Comparison of ENCODE assay signal across 8 cellular contexts in the genomic region with DNA sequence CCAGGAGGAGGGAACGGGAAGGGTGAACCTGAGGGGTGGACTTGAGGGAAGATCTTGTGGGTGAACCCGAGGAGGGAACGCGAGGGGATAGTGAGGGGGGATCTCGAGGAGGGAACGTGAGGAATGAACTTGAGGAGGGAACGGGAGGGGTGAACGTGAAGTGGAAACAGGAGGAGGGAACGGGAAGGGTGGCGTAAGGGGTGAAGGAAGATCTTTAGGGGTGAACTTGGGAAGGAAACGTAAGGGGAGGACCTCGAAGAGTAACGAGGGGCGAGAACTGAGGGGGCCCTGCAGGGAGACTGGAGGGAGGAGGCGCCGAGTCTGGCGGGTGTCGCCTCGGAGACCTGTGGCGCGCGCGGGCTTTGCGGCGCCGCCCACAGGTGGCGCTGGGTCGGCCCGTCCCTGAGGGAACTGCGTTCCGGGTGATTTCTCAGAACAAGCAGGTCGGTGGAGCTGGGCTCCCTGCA. TPM values are rescaled to one million over a fixed set of nuclear protein-coding genes. Genes with fewer than 3 reads are reported as not detected.
DNase-seq lines count a peak whose midpoint lies in the region; ATAC-seq and TF ChIP-seq lines count a peak whose summit lies in the region.

No MANE protein-coding gene starts in this region.

- TF ChIP-seq RAD21 in SK-N-SH (IDR thresholded peaks at IDR 0.05; ENCODE audit: low read length) = no peak

- no peaks in the 10 kb centered on the region for H3K36me3 ChIP-seq in SK-N-SH (replicated peaks in 1 of 2; ENCODE audit: control insufficient read depth in 1 of 2, insufficient read depth in 2 of 2, low read length in 1 of 2)
- H3K36me3 ChIP-seq in body of pancreas (replicated peaks in 1 of 2; ENCODE audit: insufficient read depth in 1 of 2, low read depth in 2 of 2) = no peaks in the 10 kb centered on the region
- H3K36me3 ChIP-seq in mucosa of rectum (ENCODE audit: control insufficient read depth in 2 of 2, insufficient read depth in 2 of 2, low read length in 2 of 2) = no peaks in the 10 kb centered on the region

- no peaks in the 10 kb centered on the region; a peak in 1 of 4 replicates for H3K4me1 ChIP-seq in SK-N-SH (ENCODE audit: control insufficient read depth in 1 of 2, insufficient read depth in 2 of 2, low read depth in 1 of 2, low read length in 1 of 2)
- peaks cover 14% of the 10 kb centered on the region for H3K4me1 ChIP-seq in body of pancreas
- no peaks in the 10 kb centered on the region for H3K4me1 ChIP-seq in mucosa of rectum (ENCODE audit: control insufficient read depth in 2 of 2, insufficient read depth in 2 of 2, low read length in 2 of 2)

- H3K9me2 ChIP-seq in SK-N-SH = no peaks in the 10 kb centered on the region

- no peak overlapping the region for H3K4me2 ChIP-seq in SK-N-SH

- intact Hi-C loops in body of pancreas (cut with DNase I) = no loop called here

- WGBS in SK-N-SH (ENCODE audit: low lambda C conversion rate) = 4% methylated on average over 32 of the region's 32 CpGs
- 1 to 3% methylated on average over 27 to 32 of the region's 32 CpGs for whole genome bisulfite sequencing in body of pancreas, 2 donors

- H3K4me3 ChIP-seq in SK-N-SH (ENCODE audit: low read depth in 2 of 2, low read length in 1 of 2) (no peak overlapping the region), body of pancreas (peak overlapping the region in 1 of 2 donors; percentile 36), mucosa of rectum (ENCODE audit: low read length in 2 of 2) (peak overlapping the region; percentile 36 to 59)

- H3K27me3 ChIP-seq in SK-N-SH (ENCODE audit: insufficient read depth) (peaks cover 6% of the 10 kb centered on the region; the same call in 1 of the 2 replicates), body of pancreas (no peaks in the 10 kb centered on the region), mucosa of rectum (ENCODE audit: control insufficient read depth in 2 of 2, insufficient read depth in 2 of 2, low read length in 2 of 2) (peaks cover 0 to 6% of the 10 kb centered on the region in 2 donors)

- no peak overlapping the region for H2AFZ ChIP-seq in SK-N-SH (ENCODE audit: low read depth)

- peak; percentile 37 for DNase-seq in SK-N-SH
- peak; percentile 44 for DNase-seq in HK-2 (ENCODE audit: unreplicated experiment)
- peak; percentile 18 to 51 (median 33) for DNase-seq in body of pancreas
- DNase-seq in NCI-H510A (lab: John Stamatoyannopoulos, UW) = no peak
- no peak for DNase-seq in dermis blood vessel endothelial cell
- no peak for DNase-seq in SIG-M5 (lab: John Stamatoyannopoulos, UW)

- TF ChIP-seq POLR2A in body of pancreas (IDR thresholded peaks at IDR 0.05) = peak in 2 of 3 donors; percentile 12 to 39

- ATAC-seq in SK-N-SH treated with all-trans-retinoic acid at 6 μM for 48 hours (no peak; the same call in 2 of the 3 replicates), body of pancreas (peak; percentile 75)

- no peak for TF ChIP-seq EP300 in SK-N-SH (IDR thresholded peaks at IDR 0.05; ENCODE audit: borderline replicate concordance in 1 of 2, low read depth in 1 of 2, low read length in 1 of 2)

- H4K20me1 ChIP-seq in SK-N-SH (ENCODE audit: insufficient read depth) = no peaks in the 10 kb centered on the region

- POLR2A ChIA-PET in SK-N-SH (lab: Yijun Ruan, JAX) = no interaction called here

- H3K9me3 ChIP-seq in SK-N-SH = no peaks in the 10 kb centered on the region
- H3K9me3 ChIP-seq in body of pancreas = no peaks in the 10 kb centered on the region
- no peaks in the 10 kb centered on the region for H3K9me3 ChIP-seq in mucosa of rectum (ENCODE audit: control insufficient read depth in 2 of 2, low read length in 2 of 2)

- H3K79me2 ChIP-seq in SK-N-SH (ENCODE audit: insufficient read depth) = no peaks in the 10 kb centered on the region

- CTCF ChIA-PET in SK-N-SH (lab: Yijun Ruan, JAX) = interaction anchor here (0.6 kb wide), 1 partner anchor 174 kb away, joined by 3 read pairs; no protein-coding TSS in a partner anchor

- TF ChIP-seq CTCF in SK-N-SH (IDR thresholded peaks at IDR 0.05) = peak; percentile 29
- peak; percentile 14 to 56 (median 40) for TF ChIP-seq CTCF in body of pancreas (IDR thresholded peaks at IDR 0.05)

- H3K9ac ChIP-seq in SK-N-SH (no peak overlapping the region), mucosa of rectum (ENCODE audit: low read depth in 1 of 2, low read length in 2 of 2) (no peak overlapping the region)

- no peaks in the 10 kb centered on the region for H3F3A ChIP-seq in SK-N-SH (replicated peaks; ENCODE audit: insufficient read depth)

- H3K27ac ChIP-seq in SK-N-SH (ENCODE audit: low read depth in 2 of 2, low read length in 1 of 2) (no peak overlapping the region), body of pancreas (peak overlapping the region in 2 of 4 donors; percentile 13 to 17), mucosa of rectum (ENCODE audit: low read depth in 2 of 2, low read length in 2 of 2) (no peak overlapping the region)

TF ChIP-seq in SK-N-SH, 30 proteins besides CTCF, POLR2A, EP300 and RAD21 (continues in another document):
- no peak for TF ChIP-seq EZH2phosphoT487 (IDR thresholded peaks at IDR 0.05; ENCODE audit: borderline replicate concordance, low read depth)
- no peak for TF ChIP-seq PBX3 (IDR thresholded peaks at IDR 0.05)
- TF ChIP-seq MEF2A (IDR thresholded peaks at IDR 0.05; ENCODE audit: borderline replicate concordance, low read depth) = no peak
- TF ChIP-seq, protein P1, sequence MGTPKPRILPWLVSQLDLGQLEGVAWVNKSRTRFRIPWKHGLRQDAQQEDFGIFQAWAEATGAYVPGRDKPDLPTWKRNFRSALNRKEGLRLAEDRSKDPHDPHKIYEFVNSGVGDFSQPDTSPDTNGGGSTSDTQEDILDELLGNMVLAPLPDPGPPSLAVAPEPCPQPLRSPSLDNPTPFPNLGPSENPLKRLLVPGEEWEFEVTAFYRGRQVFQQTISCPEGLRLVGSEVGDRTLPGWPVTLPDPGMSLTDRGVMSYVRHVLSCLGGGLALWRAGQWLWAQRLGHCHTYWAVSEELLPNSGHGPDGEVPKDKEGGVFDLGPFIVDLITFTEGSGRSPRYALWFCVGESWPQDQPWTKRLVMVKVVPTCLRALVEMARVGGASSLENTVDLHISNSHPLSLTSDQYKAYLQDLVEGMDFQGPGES (IDR thresholded peaks at IDR 0.05; ENCODE audit: low read depth, low read length) = no peak
- no peak for TF ChIP-seq FOXJ3 (CRISPR knock-in tag; IDR thresholded peaks at IDR 0.05)
- no peak for TF ChIP-seq USF1 (IDR thresholded peaks at IDR 0.05; ENCODE audit: borderline replicate concordance, low read depth)
- no peak for TF ChIP-seq YY1 (IDR thresholded peaks at IDR 0.05; ENCODE audit: low read depth)

TF ChIP-seq in SK-N-SH treated with all-trans-retinoic acid at 6 μM for 48 hours, 23 proteins besides CTCF, POLR2A, EP300 and RAD21 (continues in another document):
- TF ChIP-seq, protein P2, sequence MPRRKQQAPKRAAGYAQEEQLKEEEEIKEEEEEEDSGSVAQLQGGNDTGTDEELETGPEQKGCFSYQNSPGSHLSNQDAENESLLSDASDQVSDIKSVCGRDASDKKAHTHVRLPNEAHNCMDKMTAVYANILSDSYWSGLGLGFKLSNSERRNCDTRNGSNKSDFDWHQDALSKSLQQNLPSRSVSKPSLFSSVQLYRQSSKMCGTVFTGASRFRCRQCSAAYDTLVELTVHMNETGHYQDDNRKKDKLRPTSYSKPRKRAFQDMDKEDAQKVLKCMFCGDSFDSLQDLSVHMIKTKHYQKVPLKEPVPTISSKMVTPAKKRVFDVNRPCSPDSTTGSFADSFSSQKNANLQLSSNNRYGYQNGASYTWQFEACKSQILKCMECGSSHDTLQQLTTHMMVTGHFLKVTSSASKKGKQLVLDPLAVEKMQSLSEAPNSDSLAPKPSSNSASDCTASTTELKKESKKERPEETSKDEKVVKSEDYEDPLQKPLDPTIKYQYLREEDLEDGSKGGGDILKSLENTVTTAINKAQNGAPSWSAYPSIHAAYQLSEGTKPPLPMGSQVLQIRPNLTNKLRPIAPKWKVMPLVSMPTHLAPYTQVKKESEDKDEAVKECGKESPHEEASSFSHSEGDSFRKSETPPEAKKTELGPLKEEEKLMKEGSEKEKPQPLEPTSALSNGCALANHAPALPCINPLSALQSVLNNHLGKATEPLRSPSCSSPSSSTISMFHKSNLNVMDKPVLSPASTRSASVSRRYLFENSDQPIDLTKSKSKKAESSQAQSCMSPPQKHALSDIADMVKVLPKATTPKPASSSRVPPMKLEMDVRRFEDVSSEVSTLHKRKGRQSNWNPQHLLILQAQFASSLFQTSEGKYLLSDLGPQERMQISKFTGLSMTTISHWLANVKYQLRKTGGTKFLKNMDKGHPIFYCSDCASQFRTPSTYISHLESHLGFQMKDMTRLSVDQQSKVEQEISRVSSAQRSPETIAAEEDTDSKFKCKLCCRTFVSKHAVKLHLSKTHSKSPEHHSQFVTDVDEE (CRISPR knock-in tag; IDR thresholded peaks at IDR 0.05) = no peak
- TF ChIP-seq CSRNP3 (CRISPR knock-in tag; IDR thresholded peaks at IDR 0.05) = no peak
- TF ChIP-seq, protein P3, sequence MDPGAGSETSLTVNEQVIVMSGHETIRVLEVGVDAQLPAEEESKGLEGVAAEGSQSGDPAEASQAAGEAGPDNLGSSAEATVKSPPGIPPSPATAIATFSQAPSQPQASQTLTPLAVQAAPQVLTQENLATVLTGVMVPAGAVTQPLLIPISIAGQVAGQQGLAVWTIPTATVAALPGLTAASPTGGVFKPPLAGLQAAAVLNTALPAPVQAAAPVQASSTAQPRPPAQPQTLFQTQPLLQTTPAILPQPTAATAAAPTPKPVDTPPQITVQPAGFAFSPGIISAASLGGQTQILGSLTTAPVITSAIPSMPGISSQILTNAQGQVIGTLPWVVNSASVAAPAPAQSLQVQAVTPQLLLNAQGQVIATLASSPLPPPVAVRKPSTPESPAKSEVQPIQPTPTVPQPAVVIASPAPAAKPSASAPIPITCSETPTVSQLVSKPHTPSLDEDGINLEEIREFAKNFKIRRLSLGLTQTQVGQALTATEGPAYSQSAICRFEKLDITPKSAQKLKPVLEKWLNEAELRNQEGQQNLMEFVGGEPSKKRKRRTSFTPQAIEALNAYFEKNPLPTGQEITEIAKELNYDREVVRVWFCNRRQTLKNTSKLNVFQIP (CRISPR knock-in tag; IDR thresholded peaks at IDR 0.05; ENCODE audit: borderline replicate concordance, low read depth) = no peak

RNA-seq across cellular contexts. Expression of gene MYO3A, which starts 0.7 kb away (rescaled TPM):
- polyA plus RNA-seq in SK-N-SH (2012; rRNA removed) = not detected in 2 replicates
- not detected in 2 replicates for polyA plus RNA-seq in SK-N-SH (2012; cell fraction: cytosol; rRNA removed)
- polyA plus RNA-seq in SK-N-SH (2012; cell fraction: nucleus; rRNA removed) = not detected in 2 replicates
- 1 to 10 TPM; 1.6 to 3.4 TPM for total RNA-seq in body of pancreas
- total RNA-seq in dermis blood vessel endothelial cell = not detected in 2 replicates

Comparison
In these comparisons a context has a peak if more than half of its experiments do, and no peak if none do; other contexts are left out.
1. DNase-seq: peak in SK-N-SH (single experiment), HK-2 (single experiment) and body of pancreas (4 of 4); none in NCI-H510A (single experiment), dermis blood vessel endothelial cell (single experiment) and SIG-M5 (single experiment).
2. H3K4me3 ChIP-seq: peak in mucosa of rectum (2 of 2); none in SK-N-SH (0 of 2).